ENCODE assay signal across 9 cellular contexts in the genomic region with DNA sequence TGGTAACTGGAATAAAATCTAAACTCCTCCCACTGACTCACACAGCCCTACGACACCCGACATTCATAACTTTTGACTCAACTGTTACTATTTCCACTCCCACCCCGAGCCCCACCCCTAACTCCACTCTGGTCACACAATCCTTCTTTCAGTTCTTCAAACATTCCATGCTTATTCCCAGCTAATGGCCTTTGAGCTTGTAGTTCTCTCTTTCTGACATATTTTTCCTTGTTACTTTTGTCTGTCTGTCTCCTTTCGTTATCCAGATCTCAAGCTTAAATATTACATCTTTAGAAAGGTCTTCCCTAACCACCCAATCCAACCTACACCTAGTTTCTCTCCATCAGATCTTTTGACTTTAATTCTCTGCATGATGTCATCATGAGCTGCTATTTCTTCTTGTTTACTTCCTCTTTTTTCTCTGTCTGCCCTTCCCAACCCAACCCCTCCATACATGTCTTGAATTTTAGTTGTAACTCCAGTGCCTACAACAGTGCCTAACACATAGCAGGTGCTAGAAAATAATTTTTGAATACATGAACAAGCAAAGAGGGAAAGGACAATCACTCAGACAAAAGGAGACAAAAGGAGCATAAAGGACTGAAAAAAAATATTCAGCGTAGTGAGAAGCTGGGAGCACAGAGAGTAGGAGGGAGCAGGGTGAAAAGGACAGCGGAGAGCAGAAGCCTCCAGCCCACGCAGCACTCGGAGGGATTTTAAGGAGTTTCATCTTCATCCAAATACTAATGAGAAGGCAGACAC.
DNase-seq lines count a peak whose midpoint lies in the region; ATAC-seq and TF ChIP-seq lines count a peak whose summit lies in the region.
"Had no signal": no experiment of that assay in that cellular context is flagged by ENCODE, and none has a peak within 500 bp of the region (broad histone marks: within the 10 kb centered on the region; RNA-seq: fewer than 3 reads in every experiment).

No MANE protein-coding gene starts in this region.

- ATAC-seq in GM19035 (IDR thresholded peaks at IDR 0.05; ENCODE audit: unreplicated experiment) (peak; percentile 28), lung (ENCODE audit: insufficient read depth, low FRiP score) (peak; percentile 29), natural killer cell (no peak), HG03469 (IDR thresholded peaks at IDR 0.05; ENCODE audit: unreplicated experiment) (no peak)

- H3K9me3 Mint-ChIP-seq in natural killer cell = no peaks in the 10 kb centered on the region

- H3K4me1 Mint-ChIP-seq in natural killer cell = no peaks in the 10 kb centered on the region

- H3K4me3 Mint-ChIP-seq in natural killer cell = no peak overlapping the region

- H3K4me3 ChIP-seq in astrocyte of the cerebellum (ENCODE audit: low read depth, low read length) (no peak overlapping the region), lung (no peak overlapping the region)

- H3K27ac Mint-ChIP-seq in natural killer cell = no peak overlapping the region

- H3K27me3 Mint-ChIP-seq in natural killer cell (ENCODE audit: low read depth in 2 of 2) = peaks cover 0 to 5% of the 10 kb centered on the region in 2 donors

- peak overlapping the region; percentile 78 to 82 for H3K27ac ChIP-seq in lung (ENCODE audit: low read depth in 1 of 2, low read length in 1 of 2)
- H3K27ac ChIP-seq: VCaP had no signal

- 48 to 64% methylated on average over 8 of the region's 8 CpGs for WGBS in lung, 2 donors

- in situ Hi-C loops in astrocyte of the cerebellum (cut with HindIII; ENCODE audit: low sequenced_read_pairs) = no loop called here

- H3K27me3 ChIP-seq in lung (ENCODE audit: control insufficient read depth, insufficient read depth) = no peaks in the 10 kb centered on the region

- intact Hi-C loops in natural killer cell (cut with micrococcal nuclease) = no loop called here

- TF ChIP-seq CTCF in astrocyte of the cerebellum (IDR thresholded peaks at IDR 0.05; ENCODE audit: low read depth, low read length, missing control alignments) (no peak), lung (IDR thresholded peaks at IDR 0.05; ENCODE audit: control extremely low read depth, extremely low read depth) (no peak), GM10266 (IDR thresholded peaks at IDR 0.05; ENCODE audit: control insufficient read depth, insufficient read depth, low read depth, missing control alignments) (no peak), natural killer cell (IDR thresholded peaks at IDR 0.05) (no peak)

- DNase-seq in Kasumi-1 (lab: John Stamatoyannopoulos, UW) = peak; percentile 83 to 86
- DNase-seq in astrocyte of the cerebellum (ENCODE audit: low read depth) = peak; percentile 9
- DNase-seq in lung (ENCODE audit: low spot score) = no peak
- DNase-seq in GM10266 (ENCODE audit: extremely low spot score) = no peak
- no peak for DNase-seq in natural killer cell
- no peak for DNase-seq in epidermal melanocyte (ENCODE audit: insufficient read length, low spot score)

- peaks cover 0 to 7% of the 10 kb centered on the region in 2 donors for H3K4me1 ChIP-seq in lung (ENCODE audit: control insufficient read depth in 2 of 2, insufficient read depth in 2 of 2, low read length in 2 of 2)

- no peaks in the 10 kb centered on the region for H3K36me3 ChIP-seq in lung (ENCODE audit: control insufficient read depth in 2 of 2, insufficient read depth in 2 of 2, low read length in 2 of 2)

- no peaks in the 10 kb centered on the region for H3K36me3 Mint-ChIP-seq in natural killer cell

- no peaks in the 10 kb centered on the region for H3K9me3 ChIP-seq in lung (ENCODE audit: control insufficient read depth in 2 of 2, insufficient read depth in 1 of 2, low read length in 1 of 2)

Comparison
In these comparisons a context has a peak if more than half of its experiments do, and no peak if none do; other contexts are left out.
1. ATAC-seq: peak in GM19035 (single experiment) and lung (single experiment); none in natural killer cell (0 of 3) and HG03469 (single experiment).
2. DNase-seq: peak in Kasumi-1 (2 of 2) and astrocyte of the cerebellum (single experiment); none in lung (single experiment), GM10266 (single experiment), natural killer cell (single experiment) and epidermal melanocyte (single experiment).